ENCODE assay signal across 8 cellular contexts in the genomic region with DNA sequence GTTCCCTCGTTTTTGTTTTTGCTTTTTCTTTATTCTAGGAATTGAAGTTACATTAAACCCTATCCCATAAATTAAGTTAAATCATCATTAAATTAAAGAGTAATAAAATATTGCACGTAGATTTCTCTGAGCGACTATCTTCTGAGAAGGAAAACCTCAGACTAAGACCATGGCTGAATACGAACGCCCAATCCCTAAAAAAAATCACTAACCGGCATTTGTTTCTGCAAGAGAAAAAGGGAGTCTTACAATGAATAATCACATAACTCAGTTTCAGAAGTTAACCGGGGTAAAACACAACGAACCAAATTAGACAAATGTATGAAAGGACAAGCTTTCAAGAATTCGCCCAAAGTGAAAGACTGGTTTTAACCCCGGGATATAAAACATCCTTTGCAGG. TPM values are rescaled to one million over a fixed set of nuclear protein-coding genes. Genes with fewer than 3 reads are reported as not detected.
DNase-seq lines count a peak whose midpoint lies in the region; TF ChIP-seq lines count a peak whose summit lies in the region.

No MANE protein-coding gene starts in this region.

- peaks cover 0 to 2% of the 10 kb centered on the region in 2 donors for H3K9me3 ChIP-seq in neuronal stem cell (replicated peaks in 1 of 2; ENCODE audit: control insufficient read depth in 2 of 2, insufficient read depth in 1 of 2, low read depth in 1 of 2, low read length in 2 of 2)

- no peak for TF ChIP-seq CTCF in LNCaP clone FGC (IDR thresholded peaks at IDR 0.05; ENCODE audit: control insufficient read depth, extremely low read depth, insufficient read depth)

- peaks cover 2 to 24% of the 10 kb centered on the region in 2 donors for H3K36me3 ChIP-seq in neuronal stem cell (replicated peaks in 1 of 2; ENCODE audit: control insufficient read depth in 2 of 2, insufficient read depth in 2 of 2, low read length in 2 of 2)

- no peak overlapping the region for H4K8ac ChIP-seq in neuronal stem cell (ENCODE audit: low read depth, low read length)

- DNase-seq in EH (ENCODE audit: low read depth) (peak; percentile 34), LNCaP clone FGC (ENCODE audit: low read depth) (no peak), neuronal stem cell (ENCODE audit: low spot score) (no peak), RPMI8226 (no peak), substantia nigra (lab: John Stamatoyannopoulos, UW) (no peak), NOMO-1 treated with DMSO at 0.1 percent for 48 hours (lab: John Stamatoyannopoulos, UW; ENCODE audit: unreplicated experiment) (no peak)
- no peak for DNase-seq in activated naive CD4-positive, alpha-beta T cell (lab: John Stamatoyannopoulos, UW)

- no peak overlapping the region for H2AK5ac ChIP-seq in neuronal stem cell (ENCODE audit: low read depth, low read length)

- no peaks in the 10 kb centered on the region for H3K79me1 ChIP-seq in neuronal stem cell (ENCODE audit: low read depth, low read length)

- no peak overlapping the region for H3K18ac ChIP-seq in neuronal stem cell (ENCODE audit: low read length)

- H3K14ac ChIP-seq in neuronal stem cell (ENCODE audit: low read length) = no peak overlapping the region

- no peaks in the 10 kb centered on the region for H3K27me3 ChIP-seq in neuronal stem cell (ENCODE audit: control insufficient read depth in 3 of 3, insufficient read depth in 3 of 3, low read depth in 1 of 3, low read length in 3 of 3)

- no peak overlapping the region for H2BK120ac ChIP-seq in neuronal stem cell (ENCODE audit: low read depth, low read length)

- H3K27ac ChIP-seq in cingulate gyrus (ENCODE audit: low read depth, low read length) (peak overlapping the region; percentile 3), neuronal stem cell (replicated peaks; ENCODE audit: low read length) (peak overlapping the region; percentile 65), substantia nigra (ENCODE audit: low read depth, low read length, poor library complexity, severe bottlenecking) (no peak overlapping the region)

- H3K4me1 ChIP-seq in neuronal stem cell (ENCODE audit: control insufficient read depth in 2 of 2, insufficient read depth in 1 of 2, low read depth in 1 of 2, low read length in 2 of 2) = peaks cover 7 to 15% of the 10 kb centered on the region in 2 donors

- H2AFZ ChIP-seq in neuronal stem cell (ENCODE audit: low read length) = no peak overlapping the region

- no peak overlapping the region for H2BK12ac ChIP-seq in neuronal stem cell (ENCODE audit: low read length)

- H2BK15ac ChIP-seq in neuronal stem cell (ENCODE audit: low read length) = no peak overlapping the region

- H3K4ac ChIP-seq in neuronal stem cell (ENCODE audit: low read length) = no peak overlapping the region

- no peak overlapping the region for H4K91ac ChIP-seq in neuronal stem cell (ENCODE audit: low read depth, low read length, poor library complexity)

- H3K9ac ChIP-seq in neuronal stem cell (ENCODE audit: low read depth, low read length, poor library complexity) = no peak overlapping the region

- H3K4me3 ChIP-seq in LNCaP clone FGC (ENCODE audit: low read depth, low read length) (peak overlapping the region; percentile 80), neuronal stem cell (ENCODE audit: low read length in 2 of 2) (peak overlapping the region; percentile 80)

- no peak overlapping the region for H3K23ac ChIP-seq in neuronal stem cell (ENCODE audit: low read depth, low read length, poor library complexity)

- H2BK5ac ChIP-seq in neuronal stem cell (ENCODE audit: low read length) = no peak overlapping the region

- no CpG with 5 or more reads among the region's 10 CpGs for WGBS in neuronal stem cell (ENCODE audit: extremely low coverage in 2 of 2, insufficient read length in 2 of 2, insufficient replicate concordance in 1 of 2), 2 donors

- no peak overlapping the region for H3K4me2 ChIP-seq in neuronal stem cell (ENCODE audit: insufficient read depth, low read length, poor library complexity, severe bottlenecking)

RNA-seq across cellular contexts. Expression of a gene that starts 1.3 kb away (rescaled TPM):
- 39.4 TPM for polyA plus RNA-seq in neuronal stem cell (2013, experiment 1 of 2)
- 39.9 TPM for polyA plus RNA-seq in neuronal stem cell (2013, experiment 2 of 2)

RNA-seq across cellular contexts. Expression of a gene that starts 43.8 kb away (rescaled TPM):
- not detected for polyA plus RNA-seq in neuronal stem cell (2013, experiment 1 of 2)
- polyA plus RNA-seq in neuronal stem cell (2013, experiment 2 of 2) = not detected

RNA-seq across cellular contexts. Expression of a gene that starts 45.2 kb away (rescaled TPM):
- polyA plus RNA-seq in neuronal stem cell (2013, experiment 1 of 2) = not detected
- polyA plus RNA-seq in neuronal stem cell (2013, experiment 2 of 2) = not detected
